1 cellular context compared by ENCODE assay signal in the genomic region with DNA sequence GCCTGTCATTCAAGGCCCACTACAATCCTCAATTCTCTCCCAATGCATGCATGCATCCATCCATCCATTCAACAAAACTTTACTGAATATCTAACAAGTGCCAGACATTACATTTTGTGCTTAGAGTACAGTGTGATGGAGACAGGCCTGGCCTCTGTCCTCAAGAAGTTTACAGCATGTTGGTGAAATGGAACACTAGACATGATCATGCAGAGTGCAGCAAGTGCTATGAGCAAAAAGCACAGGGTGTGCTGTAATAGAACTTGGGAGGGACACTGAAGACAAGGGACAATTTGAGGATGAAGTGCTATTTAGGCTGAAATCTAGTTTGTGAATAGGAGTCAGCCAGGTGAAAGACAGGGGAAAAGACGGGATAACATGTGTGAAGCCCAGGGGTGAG.
TF ChIP-seq lines count a peak whose summit lies in the region.

No MANE protein-coding gene starts in this region.

TF ChIP-seq in GM23338, 12 proteins besides CTCF, POLR2A, EP300 and RAD21 (continued from another document):
- TF ChIP-seq ZNF462 (CRISPR knock-in tag; IDR thresholded peaks at IDR 0.05) = no peak
- TF ChIP-seq POLR2AphosphoS5 (IDR thresholded peaks at IDR 0.05; ENCODE audit: low read depth) = no peak
- TF ChIP-seq EZH2 (IDR thresholded peaks at IDR 0.05; ENCODE audit: low read depth, unreplicated experiment) = no peak
- TF ChIP-seq ETS1 (IDR thresholded peaks at IDR 0.05) = no peak
- no peak for TF ChIP-seq CREB1 (CRISPR knock-in tag; IDR thresholded peaks at IDR 0.05; ENCODE audit: low read depth)
- no peak for TF ChIP-seq JUNB (IDR thresholded peaks at IDR 0.05; ENCODE audit: unreplicated experiment)
- TF ChIP-seq ZNF114 (CRISPR knock-in tag; IDR thresholded peaks at IDR 0.05) = no peak
- no peak for TF ChIP-seq REST (IDR thresholded peaks at IDR 0.05; ENCODE audit: unreplicated experiment)
- no peak for TF ChIP-seq NANOG (IDR thresholded peaks at IDR 0.05; ENCODE audit: borderline replicate concordance)
- TF ChIP-seq ZNF331 (CRISPR knock-in tag; IDR thresholded peaks at IDR 0.05; ENCODE audit: low read depth) = no peak
- no peak for TF ChIP-seq EZH2phosphoT487 (IDR thresholded peaks at IDR 0.05; ENCODE audit: unreplicated experiment)
TF ChIP-seq in GM23338: peak in this region for 0.
